38 cellular contexts compared by ENCODE assay signal in genomic region chr17:3008336-3009279, GRCh38. TPM values are rescaled to one million over a fixed set of nuclear protein-coding genes. Genes with fewer than 3 reads are reported as not detected.
"Had no signal": no experiment of that assay in that cellular context is flagged by ENCODE, and none has a peak within 500 bp of the region (broad histone marks: within the 10 kb centered on the region; RNA-seq: fewer than 3 reads in every experiment).

No MANE protein-coding gene starts in this region.

- DNase-seq: activated CD8-positive, alpha-beta memory T cell treated with anti-CD3 and anti-CD28 coated beads, Interleukin-2, amount 10 ng/mL, durations not matched to agents 7 days and 5 days; activated CD8-positive, alpha-beta T cell treated with anti-CD3 and anti-CD28 coated beads, Interleukin-2, amount 10 ng/mL, durations not matched to agents 7 days and 5 days; activated naive CD4-positive, alpha-beta T cell treated with Interleukin-2 at 50 U/mL for 16 hours; activated T-cell treated with anti-CD3 and anti-CD28 coated beads, Interleukin-2, amount 50 U/mL, for 48 hours; anterior cingulate cortex; cerebellar nuclear complex; effector memory CD8-positive, alpha-beta T cell; left colon; retina; small intestine; stimulated activated CD4-positive, alpha-beta T cell treated with anti-CD3 and anti-CD28 coated beads, Interleukin-15, amount 100 ng/mL, for 24 hours; stimulated activated CD4-positive, alpha-beta T cell treated with anti-CD3 and anti-CD28 coated beads, Interleukin-2, amount 100 ng/mL, for 24 hours; stimulated activated naive CD4-positive, alpha-beta T cell treated with Interleukin-2 at 50 U/mL for 16 hours; T-helper 2 cell had no signal

- H3K4me3 ChIP-seq: coronary artery, dorsolateral prefrontal cortex, gastroesophageal sphincter, hepatocyte, prostate gland, tibial nerve had no signal

- H3K27ac Mint-ChIP-seq: activated CD8-positive, alpha-beta memory T cell treated with anti-CD3 and anti-CD28 coated beads, Interleukin-2, amount 10 ng/mL, durations not matched to agents 7 days and 5 days; activated CD8-positive, alpha-beta T cell treated with anti-CD3 and anti-CD28 coated beads, Interleukin-2, amount 10 ng/mL, durations not matched to agents 7 days and 5 days; activated naive CD8-positive, alpha-beta T cell; activated T-helper 2 cell treated with anti-CD3 and anti-CD28 coated beads, Interferon-gamma antibody, Interleukin-2, Interleukin-4, amounts not matched to agents 10 μg/mL and 5 μg/mL and 100 μg/mL, durations not matched to agents 14 hours and 24 hours and 36 hours; effector memory CD8-positive, alpha-beta T cell; memory B cell; WTC11 had no signal

- H3K27ac ChIP-seq: coronary artery, dorsolateral prefrontal cortex, gastroesophageal sphincter, hepatocyte, neutrophil, prostate gland, tibial nerve had no signal

- H3K9me3 Mint-ChIP-seq: activated T-helper 2 cell treated with anti-CD3 and anti-CD28 coated beads, Interferon-gamma antibody, Interleukin-2, Interleukin-4, amounts not matched to agents 10 μg/mL and 5 μg/mL and 100 μg/mL, durations not matched to agents 14 hours and 24 hours and 36 hours; effector memory CD8-positive, alpha-beta T cell; memory B cell; nephron; WTC11 had no signal

- H3K36me3 ChIP-seq: prostate gland, tibial nerve had no signal

- ATAC-seq: activated CD8-positive, alpha-beta memory T cell treated with anti-CD3 and anti-CD28 coated beads, Interleukin-2, amount 10 ng/mL, durations not matched to agents 7 days and 5 days; activated CD8-positive, alpha-beta T cell treated with anti-CD3 and anti-CD28 coated beads, Interleukin-2, amount 10 ng/mL, durations not matched to agents 7 days and 5 days; effector memory CD8-positive, alpha-beta T cell; gastroesophageal sphincter; left colon; sciatic nerve; WTC11 had no signal

- H3K79me2 ChIP-seq: hepatocyte had no signal

- H2AFZ ChIP-seq: hepatocyte had no signal

- H3K36me3 Mint-ChIP-seq: activated CD8-positive, alpha-beta memory T cell treated with anti-CD3 and anti-CD28 coated beads, Interleukin-2, amount 10 ng/mL, durations not matched to agents 7 days and 5 days had no signal

- H3K4me1 Mint-ChIP-seq: activated CD8-positive, alpha-beta memory T cell treated with anti-CD3 and anti-CD28 coated beads, Interleukin-2, amount 10 ng/mL, durations not matched to agents 7 days and 5 days; WTC11 had no signal

- H3K27me3 ChIP-seq: dorsolateral prefrontal cortex, gastroesophageal sphincter, hepatocyte, neutrophil, tibial nerve had no signal

- H3K27me3 Mint-ChIP-seq: activated CD8-positive, alpha-beta memory T cell treated with anti-CD3 and anti-CD28 coated beads, Interleukin-2, amount 10 ng/mL, durations not matched to agents 7 days and 5 days; activated naive CD8-positive, alpha-beta T cell; effector memory CD8-positive, alpha-beta T cell; memory B cell had no signal

- H3K4me3 Mint-ChIP-seq: activated CD8-positive, alpha-beta memory T cell treated with anti-CD3 and anti-CD28 coated beads, Interleukin-2, amount 10 ng/mL, durations not matched to agents 7 days and 5 days; activated CD8-positive, alpha-beta T cell treated with anti-CD3 and anti-CD28 coated beads, Interleukin-2, amount 10 ng/mL, durations not matched to agents 7 days and 5 days; activated naive CD8-positive, alpha-beta T cell; effector memory CD8-positive, alpha-beta T cell; memory B cell; nephron; WTC11 had no signal

- H3K9me3 ChIP-seq: gastroesophageal sphincter, neutrophil, prostate gland, tibial nerve had no signal

- H3K4me2 ChIP-seq: hepatocyte had no signal

RNA-seq across cellular contexts. Expression of gene OR1D5, which starts 54.8 kb away (rescaled TPM):
- total RNA-seq: activated CD8-positive, alpha-beta memory T cell treated with anti-CD3 and anti-CD28 coated beads, Interleukin-2, amount 10 ng/mL, durations not matched to agents 7 days and 5 days; activated CD8-positive, alpha-beta T cell treated with anti-CD3 and anti-CD28 coated beads, Interleukin-2, amount 10 ng/mL, durations not matched to agents 7 days and 5 days; activated T-helper 2 cell treated with anti-CD3 and anti-CD28 coated beads, Interferon-gamma antibody, Interleukin-2, Interleukin-4, amounts not matched to agents 10 μg/mL and 5 μg/mL and 100 μg/mL, durations not matched to agents 14 hours and 24 hours and 36 hours; bronchial epithelial cell; dorsolateral prefrontal cortex; endothelial cell of umbilical vein; fibroblast of lung; fibroblast of villous mesenchyme; gastroesophageal sphincter; hepatocyte; left colon; liver; osteocyte; prostate gland; sciatic nerve; temporal lobe; tibial nerve; ureter; WTC11 had no signal
- polyA plus RNA-seq: adipose tissue, endothelial cell of umbilical vein, esophagus, fibroblast of lung, hepatocyte, keratinocyte, liver had no signal
